15 cellular contexts compared by ENCODE assay signal in the genomic region with DNA sequence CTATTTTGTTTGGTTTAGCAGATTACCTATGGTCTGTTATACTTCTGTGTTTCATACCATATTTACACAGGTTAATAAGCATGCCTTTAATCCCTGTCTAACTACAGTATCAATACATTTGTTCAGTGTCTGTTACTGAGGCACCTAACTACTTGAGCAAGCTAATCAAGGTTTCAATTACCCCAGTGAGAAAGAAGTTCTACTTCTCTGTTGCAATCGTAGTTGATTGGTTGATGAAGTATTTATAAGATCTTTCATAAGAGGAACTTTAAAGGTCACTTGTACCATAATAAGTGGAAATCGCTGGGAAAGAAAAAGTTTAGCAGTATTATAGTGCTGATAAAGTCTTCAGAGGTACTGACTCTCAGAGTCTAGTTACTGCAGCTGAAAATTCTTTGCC.
A peak's percentile ranks its signal among the peaks of the same experiment; 100 is the strongest.
DNase-seq lines count a peak whose midpoint lies in the region; ATAC-seq, FAIRE-seq and TF ChIP-seq lines count a peak whose summit lies in the region.
"Had no signal": no experiment of that assay in that cellular context is flagged by ENCODE, and none has a peak within 500 bp of the region (broad histone marks: within the 10 kb centered on the region; RNA-seq: fewer than 3 reads in every experiment).

No MANE protein-coding gene starts in this region.

- no peaks in the 10 kb centered on the region for H3K9me3 ChIP-seq in upper lobe of right lung
- H3K9me3 ChIP-seq: BLaER1 had no signal

- no peaks in the 10 kb centered on the region for H3K27me3 ChIP-seq in upper lobe of right lung

- no peaks in the 10 kb centered on the region for H3K36me3 Mint-ChIP-seq in stimulated activated memory B cell treated with anti-CD40 and anti-IgM and Interleukin-4, amounts not matched to agents 10 μg/mL and 1 μg/mL and 100 μg/mL, for 72 hours
- H3K36me3 Mint-ChIP-seq in activated naive CD4-positive, alpha-beta T cell treated with anti-CD3 and anti-CD28 coated beads, Interleukin-2, amount 50 U/mL, for 72 hours = no peaks in the 10 kb centered on the region

- no peak overlapping the region for H3K4me3 Mint-ChIP-seq in stimulated activated memory B cell treated with anti-CD40 and anti-IgM and Interleukin-4, amounts not matched to agents 10 μg/mL and 1 μg/mL and 100 μg/mL, for 72 hours

- TF ChIP-seq CTCF in NB4 (IDR thresholded peaks at IDR 0.05; ENCODE audit: low read depth, low read length) = no peak
- TF ChIP-seq CTCF in fibroblast of villous mesenchyme (IDR thresholded peaks at IDR 0.05; ENCODE audit: insufficient read depth, low read depth, low read length) = no peak
- TF ChIP-seq CTCF in upper lobe of right lung (IDR thresholded peaks at IDR 0.05) = no peak

- no peaks in the 10 kb centered on the region for H3K27me3 Mint-ChIP-seq in stimulated activated memory B cell treated with anti-CD40 and anti-IgM and Interleukin-4, amounts not matched to agents 10 μg/mL and 1 μg/mL and 100 μg/mL, for 72 hours

- H3K27ac ChIP-seq in upper lobe of right lung = no peak overlapping the region
- H3K27ac ChIP-seq: BLaER1, GM23248, HL-60 had no signal

- DNase-seq in GM12891 (ENCODE audit: insufficient read length, low spot score) (no peak), NB4 (ENCODE audit: low read depth) (peak; percentile 7), fibroblast of villous mesenchyme (ENCODE audit: low read depth) (peak; percentile 5), upper lobe of right lung (no peak), NCI-H1694 (lab: John Stamatoyannopoulos, UW) (no peak)
- DNase-seq in activated naive CD4-positive, alpha-beta T cell treated with anti-CD3 and anti-CD28 coated beads, Interleukin-2, amount 50 U/mL, for 72 hours (ENCODE audit: low spot score in 2 of 2) = no peak
- DNase-seq: DMS53, GM23248 had no signal

- H3K4me1 ChIP-seq in upper lobe of right lung = no peaks in the 10 kb centered on the region
- H3K4me1 ChIP-seq: BLaER1 had no signal

- intact Hi-C loops in upper lobe of right lung (cut with DNase I) = no loop called here

- no peak overlapping the region for H3K27ac Mint-ChIP-seq in stimulated activated memory B cell treated with anti-CD40 and anti-IgM and Interleukin-4, amounts not matched to agents 10 μg/mL and 1 μg/mL and 100 μg/mL, for 72 hours
- no peak overlapping the region for H3K27ac Mint-ChIP-seq in activated naive CD4-positive, alpha-beta T cell treated with anti-CD3 and anti-CD28 coated beads, Interleukin-2, amount 50 U/mL, for 72 hours

- no peaks in the 10 kb centered on the region for H3K36me3 ChIP-seq in upper lobe of right lung
- H3K36me3 ChIP-seq: BLaER1 had no signal

- no peaks in the 10 kb centered on the region for H3K9me3 Mint-ChIP-seq in stimulated activated memory B cell treated with anti-CD40 and anti-IgM and Interleukin-4, amounts not matched to agents 10 μg/mL and 1 μg/mL and 100 μg/mL, for 72 hours
- no peaks in the 10 kb centered on the region for H3K9me3 Mint-ChIP-seq in activated naive CD4-positive, alpha-beta T cell treated with anti-CD3 and anti-CD28 coated beads, Interleukin-2, amount 50 U/mL, for 72 hours

- H3K4me3 ChIP-seq in NB4 (ENCODE audit: low read depth, low read length) (no peak overlapping the region), fibroblast of villous mesenchyme (ENCODE audit: low read depth, low read length) (no peak overlapping the region), upper lobe of right lung (no peak overlapping the region)
- H3K4me3 ChIP-seq: BLaER1, GM23248 had no signal

- peaks cover 6% of the 10 kb centered on the region for H3K4me1 Mint-ChIP-seq in stimulated activated memory B cell treated with anti-CD40 and anti-IgM and Interleukin-4, amounts not matched to agents 10 μg/mL and 1 μg/mL and 100 μg/mL, for 72 hours

- ATAC-seq in upper lobe of right lung = peak; percentile 20
- ATAC-seq in stimulated activated memory B cell treated with anti-CD40 and anti-IgM and Interleukin-4, amounts not matched to agents 10 μg/mL and 1 μg/mL and 100 μg/mL, for 72 hours = no peak
- no peak for ATAC-seq in activated naive CD4-positive, alpha-beta T cell treated with anti-CD3 and anti-CD28 coated beads, Interleukin-2, amount 50 U/mL, for 72 hours
- ATAC-seq: HCT116 had no signal

- peak; percentile 51 for FAIRE-seq in GM12891 (lab: Jason Lieb, UNC)
- FAIRE-seq: A204.1, GM18507, H54 had no signal

- TF ChIP-seq POLR2A in GM12891 (IDR thresholded peaks at IDR 0.05; ENCODE audit: low read depth, low read length) (no peak), NB4 (IDR thresholded peaks at IDR 0.05; ENCODE audit: extremely low read depth, insufficient read length) (no peak)

TF ChIP-seq in GM12891, 5 proteins besides CTCF, POLR2A, EP300 and RAD21:
- no peak for TF ChIP-seq TAF1 (IDR thresholded peaks at IDR 0.05; ENCODE audit: low read depth, low read length)
- TF ChIP-seq POU2F2 (IDR thresholded peaks at IDR 0.05; ENCODE audit: low read depth, low read length) = no peak
- no peak for TF ChIP-seq SPI1 (IDR thresholded peaks at IDR 0.05; ENCODE audit: low read depth, low read length)
- TF ChIP-seq PAX5 (IDR thresholded peaks at IDR 0.05; ENCODE audit: insufficient read depth, low read length, severe bottlenecking) = no peak
- TF ChIP-seq POLR2AphosphoS5 (IDR thresholded peaks at IDR 0.05; ENCODE audit: low read depth, low read length) = no peak

Comparison
In these comparisons a context has a peak if more than half of its experiments do, and no peak if none do; other contexts are left out.
1. DNase-seq: peak in NB4 (single experiment) and fibroblast of villous mesenchyme (single experiment); none in GM12891 (single experiment), upper lobe of right lung (single experiment), NCI-H1694 (single experiment) and activated naive CD4-positive, alpha-beta T cell treated with anti-CD3 and anti-CD28 coated beads, Interleukin-2, amount 50 U/mL, for 72 hours (0 of 2).